In genomic region chr4:184843984-184844554, GRCh38 we compare ENCODE assay signal across 1 cellular context.
A peak's percentile ranks its signal among the peaks of the same experiment; 100 is the strongest.
TF ChIP-seq lines count a peak whose summit lies in the region.

No MANE protein-coding gene starts in this region.

TF ChIP-seq in K562, 482 proteins besides CTCF, POLR2A, EP300 and RAD21 (continued from another document and continues in another):
- TF ChIP-seq E2F6 (IDR thresholded peaks at IDR 0.05; ENCODE audit: borderline replicate concordance in 1 of 2, extremely low read depth in 1 of 2, insufficient read depth in 1 of 2, insufficient read length in 1 of 2, low read depth in 1 of 2, low read length in 1 of 2, poor library complexity in 1 of 2, severe bottlenecking in 1 of 2) (peak in 1 of 2 experiments; percentile 28), ZBTB7A (IDR thresholded peaks at IDR 0.05; ENCODE audit: borderline replicate concordance, control insufficient read depth, low read depth, low read length) (no peak), POLR3G (IDR thresholded peaks at IDR 0.05; ENCODE audit: extremely low read depth, insufficient read length, insufficient replicate concordance) (no peak), HNRNPL (IDR thresholded peaks at IDR 0.05; ENCODE audit: low read depth, low read length) (no peak), TEAD2 (tag; IDR thresholded peaks at IDR 0.05) (0 out of 2 replicates have a peak, but pooled peaks have one; percentile 55), E4F1 (CRISPR knock-in tag; IDR thresholded peaks at IDR 0.05; ENCODE audit: borderline replicate concordance) (no peak), CBX1 (IDR thresholded peaks at IDR 0.05; ENCODE audit: low read depth) (no peak; the same call in 1 of the 2 replicates), ARNT (IDR thresholded peaks at IDR 0.05) (no peak), RBM22 (IDR thresholded peaks at IDR 0.05; ENCODE audit: low read depth, low read length, poor library complexity, severe bottlenecking) (no peak), TRIM24 (IDR thresholded peaks at IDR 0.05) (peak; percentile 41 to 61), MEF2A (IDR thresholded peaks at IDR 0.05; ENCODE audit: control insufficient read depth, low read depth, low read length) (no peak), NFE2 (IDR thresholded peaks at IDR 0.05; ENCODE audit: low read depth) (peak; percentile 48; the same call in 1 of the 2 replicates), ARHGAP35 (IDR thresholded peaks at IDR 0.05; ENCODE audit: partially characterized antibody) (no peak), MTA2 (IDR thresholded peaks at IDR 0.05; ENCODE audit: low read depth) (no peak), TSC22D4 (tag; IDR thresholded peaks at IDR 0.05) (no peak), SP2 (IDR thresholded peaks at IDR 0.05; ENCODE audit: extremely low read depth, low read depth, low read length, poor library complexity, severe bottlenecking) (no peak), EP400 (IDR thresholded peaks at IDR 0.05) (peak; percentile 68), RNF2 (IDR thresholded peaks at IDR 0.05) (peak; percentile 86), TFAP4 (CRISPR knock-in tag; IDR thresholded peaks at IDR 0.05; ENCODE audit: borderline replicate concordance) (peak; percentile 20; the same call in 1 of the 2 replicates), CBX3 (IDR thresholded peaks at IDR 0.05; ENCODE audit: borderline replicate concordance in 1 of 2, low read length in 2 of 2) (peak in 1 of 2 experiments; percentile 72; a peak in 1 of 3 replicates), SOX6 (IDR thresholded peaks at IDR 0.05) (peak; percentile 88), FOXK2 (conservative IDR thresholded peaks at IDR 0.05 in 1 of 2, IDR thresholded peaks at IDR 0.05 in 1 of 2; ENCODE audit: low read depth in 2 of 2) (peak; percentile 78 to 84; a peak in 3 of 4 replicates), USF2 (CRISPR knock-in tag; IDR thresholded peaks at IDR 0.05) (no peak), RBFOX2 (IDR thresholded peaks at IDR 0.05; ENCODE audit: low read depth, low read length) (peak; percentile 68), SMARCE1 (IDR thresholded peaks at IDR 0.05) (peak; percentile 73), TRIM28 (IDR thresholded peaks at IDR 0.05) (peak; percentile 84; the same call in 1 of the 2 replicates), ZNF174 (CRISPR knock-in tag; IDR thresholded peaks at IDR 0.05) (no peak), RBM14 (IDR thresholded peaks at IDR 0.05; ENCODE audit: borderline replicate concordance, insufficient read depth, low read depth, low read length) (no peak), HCFC1 (IDR thresholded peaks at IDR 0.05; ENCODE audit: low read depth, low read length) (no peak), L3MBTL2 (IDR thresholded peaks at IDR 0.05) (peak; percentile 82), CHD1 (IDR thresholded peaks at IDR 0.05; ENCODE audit: low read length) (no peak), ZNF511 (CRISPR knock-in tag; IDR thresholded peaks at IDR 0.05) (no peak), CBX2 (IDR thresholded peaks at IDR 0.05; ENCODE audit: insufficient read depth, low read length, poor library complexity, severe bottlenecking) (no peak), NFXL1 (CRISPR knock-in tag; IDR thresholded peaks at IDR 0.05) (no peak)
- TF ChIP-seq, protein P1, sequence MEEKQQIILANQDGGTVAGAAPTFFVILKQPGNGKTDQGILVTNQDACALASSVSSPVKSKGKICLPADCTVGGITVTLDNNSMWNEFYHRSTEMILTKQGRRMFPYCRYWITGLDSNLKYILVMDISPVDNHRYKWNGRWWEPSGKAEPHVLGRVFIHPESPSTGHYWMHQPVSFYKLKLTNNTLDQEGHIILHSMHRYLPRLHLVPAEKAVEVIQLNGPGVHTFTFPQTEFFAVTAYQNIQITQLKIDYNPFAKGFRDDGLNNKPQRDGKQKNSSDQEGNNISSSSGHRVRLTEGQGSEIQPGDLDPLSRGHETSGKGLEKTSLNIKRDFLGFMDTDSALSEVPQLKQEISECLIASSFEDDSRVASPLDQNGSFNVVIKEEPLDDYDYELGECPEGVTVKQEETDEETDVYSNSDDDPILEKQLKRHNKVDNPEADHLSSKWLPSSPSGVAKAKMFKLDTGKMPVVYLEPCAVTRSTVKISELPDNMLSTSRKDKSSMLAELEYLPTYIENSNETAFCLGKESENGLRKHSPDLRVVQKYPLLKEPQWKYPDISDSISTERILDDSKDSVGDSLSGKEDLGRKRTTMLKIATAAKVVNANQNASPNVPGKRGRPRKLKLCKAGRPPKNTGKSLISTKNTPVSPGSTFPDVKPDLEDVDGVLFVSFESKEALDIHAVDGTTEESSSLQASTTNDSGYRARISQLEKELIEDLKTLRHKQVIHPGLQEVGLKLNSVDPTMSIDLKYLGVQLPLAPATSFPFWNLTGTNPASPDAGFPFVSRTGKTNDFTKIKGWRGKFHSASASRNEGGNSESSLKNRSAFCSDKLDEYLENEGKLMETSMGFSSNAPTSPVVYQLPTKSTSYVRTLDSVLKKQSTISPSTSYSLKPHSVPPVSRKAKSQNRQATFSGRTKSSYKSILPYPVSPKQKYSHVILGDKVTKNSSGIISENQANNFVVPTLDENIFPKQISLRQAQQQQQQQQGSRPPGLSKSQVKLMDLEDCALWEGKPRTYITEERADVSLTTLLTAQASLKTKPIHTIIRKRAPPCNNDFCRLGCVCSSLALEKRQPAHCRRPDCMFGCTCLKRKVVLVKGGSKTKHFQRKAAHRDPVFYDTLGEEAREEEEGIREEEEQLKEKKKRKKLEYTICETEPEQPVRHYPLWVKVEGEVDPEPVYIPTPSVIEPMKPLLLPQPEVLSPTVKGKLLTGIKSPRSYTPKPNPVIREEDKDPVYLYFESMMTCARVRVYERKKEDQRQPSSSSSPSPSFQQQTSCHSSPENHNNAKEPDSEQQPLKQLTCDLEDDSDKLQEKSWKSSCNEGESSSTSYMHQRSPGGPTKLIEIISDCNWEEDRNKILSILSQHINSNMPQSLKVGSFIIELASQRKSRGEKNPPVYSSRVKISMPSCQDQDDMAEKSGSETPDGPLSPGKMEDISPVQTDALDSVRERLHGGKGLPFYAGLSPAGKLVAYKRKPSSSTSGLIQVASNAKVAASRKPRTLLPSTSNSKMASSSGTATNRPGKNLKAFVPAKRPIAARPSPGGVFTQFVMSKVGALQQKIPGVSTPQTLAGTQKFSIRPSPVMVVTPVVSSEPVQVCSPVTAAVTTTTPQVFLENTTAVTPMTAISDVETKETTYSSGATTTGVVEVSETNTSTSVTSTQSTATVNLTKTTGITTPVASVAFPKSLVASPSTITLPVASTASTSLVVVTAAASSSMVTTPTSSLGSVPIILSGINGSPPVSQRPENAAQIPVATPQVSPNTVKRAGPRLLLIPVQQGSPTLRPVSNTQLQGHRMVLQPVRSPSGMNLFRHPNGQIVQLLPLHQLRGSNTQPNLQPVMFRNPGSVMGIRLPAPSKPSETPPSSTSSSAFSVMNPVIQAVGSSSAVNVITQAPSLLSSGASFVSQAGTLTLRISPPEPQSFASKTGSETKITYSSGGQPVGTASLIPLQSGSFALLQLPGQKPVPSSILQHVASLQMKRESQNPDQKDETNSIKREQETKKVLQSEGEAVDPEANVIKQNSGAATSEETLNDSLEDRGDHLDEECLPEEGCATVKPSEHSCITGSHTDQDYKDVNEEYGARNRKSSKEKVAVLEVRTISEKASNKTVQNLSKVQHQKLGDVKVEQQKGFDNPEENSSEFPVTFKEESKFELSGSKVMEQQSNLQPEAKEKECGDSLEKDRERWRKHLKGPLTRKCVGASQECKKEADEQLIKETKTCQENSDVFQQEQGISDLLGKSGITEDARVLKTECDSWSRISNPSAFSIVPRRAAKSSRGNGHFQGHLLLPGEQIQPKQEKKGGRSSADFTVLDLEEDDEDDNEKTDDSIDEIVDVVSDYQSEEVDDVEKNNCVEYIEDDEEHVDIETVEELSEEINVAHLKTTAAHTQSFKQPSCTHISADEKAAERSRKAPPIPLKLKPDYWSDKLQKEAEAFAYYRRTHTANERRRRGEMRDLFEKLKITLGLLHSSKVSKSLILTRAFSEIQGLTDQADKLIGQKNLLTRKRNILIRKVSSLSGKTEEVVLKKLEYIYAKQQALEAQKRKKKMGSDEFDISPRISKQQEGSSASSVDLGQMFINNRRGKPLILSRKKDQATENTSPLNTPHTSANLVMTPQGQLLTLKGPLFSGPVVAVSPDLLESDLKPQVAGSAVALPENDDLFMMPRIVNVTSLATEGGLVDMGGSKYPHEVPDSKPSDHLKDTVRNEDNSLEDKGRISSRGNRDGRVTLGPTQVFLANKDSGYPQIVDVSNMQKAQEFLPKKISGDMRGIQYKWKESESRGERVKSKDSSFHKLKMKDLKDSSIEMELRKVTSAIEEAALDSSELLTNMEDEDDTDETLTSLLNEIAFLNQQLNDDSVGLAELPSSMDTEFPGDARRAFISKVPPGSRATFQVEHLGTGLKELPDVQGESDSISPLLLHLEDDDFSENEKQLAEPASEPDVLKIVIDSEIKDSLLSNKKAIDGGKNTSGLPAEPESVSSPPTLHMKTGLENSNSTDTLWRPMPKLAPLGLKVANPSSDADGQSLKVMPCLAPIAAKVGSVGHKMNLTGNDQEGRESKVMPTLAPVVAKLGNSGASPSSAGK (IDR thresholded peaks at IDR 0.05) = peak; percentile 62
- TF ChIP-seq, protein P2, sequence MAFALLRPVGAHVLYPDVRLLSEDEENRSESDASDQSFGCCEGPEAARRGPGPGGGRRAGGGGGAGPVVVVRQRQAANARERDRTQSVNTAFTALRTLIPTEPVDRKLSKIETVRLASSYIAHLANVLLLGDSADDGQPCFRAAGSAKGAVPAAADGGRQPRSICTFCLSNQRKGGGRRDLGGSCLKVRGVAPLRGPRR (CRISPR knock-in tag; IDR thresholded peaks at IDR 0.05) = no peak
- TF ChIP-seq, protein P3, sequence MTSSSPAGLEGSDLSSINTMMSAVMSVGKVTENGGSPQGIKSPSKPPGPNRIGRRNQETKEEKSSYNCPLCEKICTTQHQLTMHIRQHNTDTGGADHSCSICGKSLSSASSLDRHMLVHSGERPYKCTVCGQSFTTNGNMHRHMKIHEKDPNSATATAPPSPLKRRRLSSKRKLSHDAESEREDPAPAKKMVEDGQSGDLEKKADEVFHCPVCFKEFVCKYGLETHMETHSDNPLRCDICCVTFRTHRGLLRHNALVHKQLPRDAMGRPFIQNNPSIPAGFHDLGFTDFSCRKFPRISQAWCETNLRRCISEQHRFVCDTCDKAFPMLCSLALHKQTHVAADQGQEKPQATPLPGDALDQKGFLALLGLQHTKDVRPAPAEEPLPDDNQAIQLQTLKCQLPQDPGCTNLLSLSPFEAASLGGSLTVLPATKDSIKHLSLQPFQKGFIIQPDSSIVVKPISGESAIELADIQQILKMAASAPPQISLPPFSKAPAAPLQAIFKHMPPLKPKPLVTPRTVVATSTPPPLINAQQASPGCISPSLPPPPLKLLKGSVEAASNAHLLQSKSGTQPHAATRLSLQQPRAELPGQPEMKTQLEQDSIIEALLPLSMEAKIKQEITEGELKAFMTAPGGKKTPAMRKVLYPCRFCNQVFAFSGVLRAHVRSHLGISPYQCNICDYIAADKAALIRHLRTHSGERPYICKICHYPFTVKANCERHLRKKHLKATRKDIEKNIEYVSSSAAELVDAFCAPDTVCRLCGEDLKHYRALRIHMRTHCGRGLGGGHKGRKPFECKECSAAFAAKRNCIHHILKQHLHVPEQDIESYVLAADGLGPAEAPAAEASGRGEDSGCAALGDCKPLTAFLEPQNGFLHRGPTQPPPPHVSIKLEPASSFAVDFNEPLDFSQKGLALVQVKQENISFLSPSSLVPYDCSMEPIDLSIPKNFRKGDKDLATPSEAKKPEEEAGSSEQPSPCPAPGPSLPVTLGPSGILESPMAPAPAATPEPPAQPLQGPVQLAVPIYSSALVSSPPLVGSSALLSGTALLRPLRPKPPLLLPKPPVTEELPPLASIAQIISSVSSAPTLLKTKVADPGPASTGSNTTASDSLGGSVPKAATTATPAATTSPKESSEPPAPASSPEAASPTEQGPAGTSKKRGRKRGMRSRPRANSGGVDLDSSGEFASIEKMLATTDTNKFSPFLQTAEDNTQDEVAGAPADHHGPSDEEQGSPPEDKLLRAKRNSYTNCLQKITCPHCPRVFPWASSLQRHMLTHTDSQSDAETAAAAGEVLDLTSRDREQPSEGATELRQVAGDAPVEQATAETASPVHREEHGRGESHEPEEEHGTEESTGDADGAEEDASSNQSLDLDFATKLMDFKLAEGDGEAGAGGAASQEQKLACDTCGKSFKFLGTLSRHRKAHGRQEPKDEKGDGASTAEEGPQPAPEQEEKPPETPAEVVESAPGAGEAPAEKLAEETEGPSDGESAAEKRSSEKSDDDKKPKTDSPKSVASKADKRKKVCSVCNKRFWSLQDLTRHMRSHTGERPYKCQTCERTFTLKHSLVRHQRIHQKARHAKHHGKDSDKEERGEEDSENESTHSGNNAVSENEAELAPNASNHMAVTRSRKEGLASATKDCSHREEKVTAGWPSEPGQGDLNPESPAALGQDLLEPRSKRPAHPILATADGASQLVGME (CRISPR knock-in tag; IDR thresholded peaks at IDR 0.05) = no peak
